ENCODE assay signal across 8 cellular contexts in the genomic region with DNA sequence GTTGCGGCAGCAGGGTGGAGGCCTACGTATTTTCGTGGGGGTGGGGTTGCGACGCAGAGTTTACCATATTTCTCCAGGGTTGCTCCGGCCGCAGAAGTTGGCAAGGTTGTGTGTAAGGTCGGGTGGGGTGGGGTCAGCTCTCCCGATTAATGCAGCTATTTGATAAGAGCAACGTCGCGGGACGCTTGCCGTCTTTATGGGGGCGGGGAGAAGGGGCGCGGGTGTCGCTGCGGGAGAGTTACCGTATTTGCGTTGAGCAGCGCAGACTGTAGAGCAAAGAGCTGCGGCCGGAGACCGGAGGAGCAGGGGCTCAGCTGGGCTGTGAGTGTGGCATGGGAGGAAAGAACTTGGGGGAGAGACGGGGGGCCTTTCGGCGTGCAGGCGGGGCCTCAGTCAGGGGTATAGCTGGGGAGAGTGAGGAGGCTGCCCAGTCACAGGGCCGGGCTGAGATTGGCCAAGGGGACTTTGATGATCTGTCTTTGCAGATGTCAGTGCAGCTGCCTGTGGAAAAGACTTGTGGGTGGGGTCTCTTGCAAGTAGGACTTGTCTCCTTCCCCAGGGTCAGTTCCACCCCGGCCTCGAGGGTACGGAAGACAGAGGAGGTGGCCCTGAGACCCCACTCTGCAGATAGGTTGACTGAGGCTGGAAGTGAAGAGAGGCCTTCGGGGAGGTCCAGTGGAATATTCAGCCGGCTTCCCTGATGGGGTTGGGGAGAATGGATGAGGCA. TPM values are rescaled to one million over a fixed set of nuclear protein-coding genes. Genes with fewer than 3 reads are reported as not detected.
DNase-seq lines count a peak whose midpoint lies in the region; ATAC-seq and TF ChIP-seq lines count a peak whose summit lies in the region.

No MANE protein-coding gene starts in this region.

- H3K27ac Mint-ChIP-seq in CD8-positive, alpha-beta T cell = peak overlapping the region; percentile 100
- H3K27ac Mint-ChIP-seq in activated naive CD4-positive, alpha-beta T cell treated with anti-CD3 and anti-CD28 coated beads for 36 hours = peak overlapping the region; percentile 83
- peak overlapping the region; percentile 81 for H3K27ac Mint-ChIP-seq in osteocyte (ENCODE audit: unreplicated experiment)

- H3K36me3 ChIP-seq in CD8-positive, alpha-beta T cell (ENCODE audit: insufficient read depth, low read length) = peaks cover 6% of the 10 kb centered on the region

- ATAC-seq in CD8-positive, alpha-beta T cell = peak; percentile 27
- no peak for ATAC-seq in HG02884 (IDR thresholded peaks at IDR 0.05; ENCODE audit: unreplicated experiment)
- ATAC-seq in GM18907 (IDR thresholded peaks at IDR 0.05; ENCODE audit: unreplicated experiment) = no peak

- no peaks in the 10 kb centered on the region for H3K9me3 ChIP-seq in CD8-positive, alpha-beta T cell (ENCODE audit: low read length)

- no peaks in the 10 kb centered on the region for H3K27me3 ChIP-seq in CD8-positive, alpha-beta T cell (ENCODE audit: insufficient read depth, low read length)

- intact Hi-C loops in CD8-positive, alpha-beta T cell (cut with DNase I, micrococcal nuclease) = loop anchor here (1.0 kb wide), 5 partner anchors 16 to 82 kb away; a partner anchor contains a TSS
- intact Hi-C loops in activated naive CD4-positive, alpha-beta T cell treated with anti-CD3 and anti-CD28 coated beads for 36 hours (cut with micrococcal nuclease) = loop anchor here (1.0 to 5.0 kb wide), 7 partner anchors 16 to 533 kb away; a partner anchor contains a TSS

- no peak for TF ChIP-seq CTCF in CD8-positive, alpha-beta T cell (IDR thresholded peaks at IDR 0.05)
- TF ChIP-seq CTCF in osteocyte (IDR thresholded peaks at IDR 0.05) = no peak

- peak overlapping the region; percentile 80 for H3K27ac ChIP-seq in CD8-positive, alpha-beta T cell (ENCODE audit: low read depth, low read length)

- no peaks in the 10 kb centered on the region for H3K9me3 Mint-ChIP-seq in CD8-positive, alpha-beta T cell
- no peaks in the 10 kb centered on the region for H3K9me3 Mint-ChIP-seq in activated naive CD4-positive, alpha-beta T cell treated with anti-CD3 and anti-CD28 coated beads for 36 hours
- no peaks in the 10 kb centered on the region for H3K9me3 Mint-ChIP-seq in osteocyte (ENCODE audit: unreplicated experiment)

- peaks cover 30% of the 10 kb centered on the region for H3K4me1 ChIP-seq in CD8-positive, alpha-beta T cell (ENCODE audit: insufficient read depth, low read length)

- peak overlapping the region; percentile 94 for H3K4me3 Mint-ChIP-seq in CD8-positive, alpha-beta T cell
- peak overlapping the region; percentile 85 for H3K4me3 Mint-ChIP-seq in activated naive CD4-positive, alpha-beta T cell treated with anti-CD3 and anti-CD28 coated beads for 36 hours
- H3K4me3 Mint-ChIP-seq in osteocyte (ENCODE audit: unreplicated experiment) = peak overlapping the region; percentile 89

- H3K4me3 ChIP-seq in CD8-positive, alpha-beta T cell (ENCODE audit: low read depth, low read length) = peak overlapping the region; percentile 88
- peak overlapping the region; percentile 80 for H3K4me3 ChIP-seq in Jurkat, Clone E6-1 (ENCODE audit: low read length)

- peak in 3 of 7 experiments; percentile 25 to 58 (median 47) for DNase-seq in CD8-positive, alpha-beta T cell
- peak; percentile 31 for DNase-seq in Jurkat, Clone E6-1 (ENCODE audit: low read depth, low spot score)
- DNase-seq in activated naive CD4-positive, alpha-beta T cell treated with anti-CD3 and anti-CD28 coated beads for 36 hours = peak; percentile 52
- DNase-seq in glomerular visceral epithelial cell (ENCODE audit: extremely low spot score) = peak; percentile 22
- no peak for DNase-seq in osteocyte (ENCODE audit: extremely low spot score, unreplicated experiment)
- DNase-seq in DMS153 (lab: John Stamatoyannopoulos, UW) = no peak

- POLR2A ChIA-PET in CD8-positive, alpha-beta T cell (lab: Charles Lee) = interaction anchor here (0.7 to 6.5 kb wide), 13 partner anchors 10 to 335 kb away, joined by 3 to 56 read pairs (median 3); a partner anchor contains a TSS

- H3K4me1 Mint-ChIP-seq in CD8-positive, alpha-beta T cell (ENCODE audit: low read depth) = peaks cover 39% of the 10 kb centered on the region
- H3K4me1 Mint-ChIP-seq in activated naive CD4-positive, alpha-beta T cell treated with anti-CD3 and anti-CD28 coated beads for 36 hours (ENCODE audit: low read depth) = peaks cover 29% of the 10 kb centered on the region
- peaks cover 39% of the 10 kb centered on the region for H3K4me1 Mint-ChIP-seq in osteocyte (ENCODE audit: unreplicated experiment)

- CTCF ChIA-PET in CD8-positive, alpha-beta T cell (lab: Charles Lee) = interaction anchor here (0.9 to 3.7 kb wide), 17 partner anchors 13 to 371 kb away, joined by 3 to 28 read pairs (median 4); no protein-coding TSS in a partner anchor
- CTCF ChIA-PET in activated naive CD4-positive, alpha-beta T cell treated with anti-CD3 and anti-CD28 coated beads for 36 hours (lab: Charles Lee) = interaction anchor here (0.7 to 3.1 kb wide), 7 partner anchors 9 to 40 kb away, joined by 3 to 18 read pairs (median 3); no protein-coding TSS in a partner anchor

- no peaks in the 10 kb centered on the region for H3K27me3 Mint-ChIP-seq in CD8-positive, alpha-beta T cell (ENCODE audit: low read depth)
- no peaks in the 10 kb centered on the region for H3K27me3 Mint-ChIP-seq in activated naive CD4-positive, alpha-beta T cell treated with anti-CD3 and anti-CD28 coated beads for 36 hours (ENCODE audit: low read depth)
- H3K27me3 Mint-ChIP-seq in osteocyte (ENCODE audit: unreplicated experiment) = no peaks in the 10 kb centered on the region

- H3K36me3 Mint-ChIP-seq in CD8-positive, alpha-beta T cell = peaks cover 34% of the 10 kb centered on the region
- peaks cover 3% of the 10 kb centered on the region for H3K36me3 Mint-ChIP-seq in activated naive CD4-positive, alpha-beta T cell treated with anti-CD3 and anti-CD28 coated beads for 36 hours (ENCODE audit: low read depth)
- peaks cover 4% of the 10 kb centered on the region for H3K36me3 Mint-ChIP-seq in osteocyte (ENCODE audit: unreplicated experiment)

RNA-seq across cellular contexts. Expression of a gene that starts 26.6 kb away (rescaled TPM):
- total RNA-seq in CD8-positive, alpha-beta T cell = under 1 TPM; 0.33 to 0.58 TPM
- 8.2 TPM for polyA plus RNA-seq in Jurkat, Clone E6-1 (2012; ENCODE audit: insufficient read depth, insufficient read length)
- total RNA-seq in activated naive CD4-positive, alpha-beta T cell treated with anti-CD3 and anti-CD28 coated beads for 36 hours = 1 to 10 TPM; 4.5 to 5.2 TPM
- 5.9 and 8.0 TPM in 2 replicates for total RNA-seq in osteocyte

RNA-seq across cellular contexts. Expression of a gene that starts 37.1 kb away (rescaled TPM):
- total RNA-seq in CD8-positive, alpha-beta T cell = 10 to 100 TPM; 54.0 to 54.1 TPM
- polyA plus RNA-seq in Jurkat, Clone E6-1 (2012; ENCODE audit: insufficient read depth, insufficient read length) = 95.3 TPM
- 10 to 100 TPM; 45.7 to 49.3 TPM for total RNA-seq in activated naive CD4-positive, alpha-beta T cell treated with anti-CD3 and anti-CD28 coated beads for 36 hours
- 66.3 and 72.9 TPM in 2 replicates for total RNA-seq in osteocyte

RNA-seq across cellular contexts. Expression of a gene that starts 44.7 kb away (rescaled TPM):
- 1 to 10 TPM; 2.0 to 2.5 TPM for total RNA-seq in CD8-positive, alpha-beta T cell
- 0.21 TPM for polyA plus RNA-seq in Jurkat, Clone E6-1 (2012; ENCODE audit: insufficient read depth, insufficient read length)
- 1 to 10 TPM; 9.1 to 9.7 TPM for total RNA-seq in activated naive CD4-positive, alpha-beta T cell treated with anti-CD3 and anti-CD28 coated beads for 36 hours
- total RNA-seq in osteocyte = not detected in 2 replicates

Comparison
In these comparisons a context has a peak if more than half of its experiments do, and no peak if none do; other contexts are left out.
1. DNase-seq: peak in Jurkat, Clone E6-1 (single experiment), activated naive CD4-positive, alpha-beta T cell treated with anti-CD3 and anti-CD28 coated beads for 36 hours (single experiment) and glomerular visceral epithelial cell (single experiment); none in osteocyte (single experiment) and DMS153 (single experiment).
2. Peak in every context shown above with its lines, with median percentiles within 50 percentile points of each other: H3K27ac Mint-ChIP-seq and H3K4me3 Mint-ChIP-seq.